9 cellular contexts compared by ENCODE assay signal in genomic region chr4:185128272-185129119, GRCh38. TPM values are rescaled to one million over a fixed set of nuclear protein-coding genes. Genes with fewer than 3 reads are reported as not detected.
DNase-seq lines count a peak whose midpoint lies in the region; ATAC-seq, FAIRE-seq and TF ChIP-seq lines count a peak whose summit lies in the region.
"Had no signal": no experiment of that assay in that cellular context is flagged by ENCODE, and none has a peak within 500 bp of the region (broad histone marks: within the 10 kb centered on the region; RNA-seq: fewer than 3 reads in every experiment).

No MANE protein-coding gene starts in this region.

- SMC1A ChIA-PET in GM12878 (lab: Charles Lee; ENCODE audit: uncharacterized antibody, unreplicated experiment): no interaction called here

- WGBS in GM12878 (ENCODE audit: insufficient coverage, insufficient replicate concordance, low lambda C conversion rate, missing lambda C conversion rate): 13% methylated on average over 71 of the region's 74 CpGs

- H3K9ac ChIP-seq in GM12878 (ENCODE audit: control insufficient read depth, insufficient read depth, low read length): no peak overlapping the region; the same call in 1 of the 2 replicates
- H3K9ac ChIP-seq in skeletal muscle tissue (ENCODE audit: low read depth in 1 of 3, low read length in 3 of 3): peak overlapping the region; percentile 72 to 82 (median 76)

- H4K20me1 ChIP-seq in GM12878 (ENCODE audit: control insufficient read depth, insufficient read depth): no peaks in the 10 kb centered on the region

- peak; percentile 69 for ATAC-seq in GM19035 (IDR thresholded peaks at IDR 0.05; ENCODE audit: unreplicated experiment)
- peak; percentile 82 for ATAC-seq in GM12878
- ATAC-seq in HG02970 (IDR thresholded peaks at IDR 0.05; ENCODE audit: low FRiP score, unreplicated experiment): no peak

- no peaks in the 10 kb centered on the region for H3K4me1 ChIP-seq in GM12878 (ENCODE audit: control insufficient read depth, insufficient read depth, low read length)
- peaks cover 9 to 15% (median 13%) of the 10 kb centered on the region in 3 donors for H3K4me1 ChIP-seq in skeletal muscle tissue (ENCODE audit: control insufficient read depth in 3 of 3, insufficient read depth in 3 of 3, low read length in 3 of 3)

- TF ChIP-seq RAD21 in GM12878 (IDR thresholded peaks at IDR 0.05; ENCODE audit: insufficient read depth, low read depth, low read length): no peak

- no peak overlapping the region for H3K27ac ChIP-seq in GM12878 (ENCODE audit: control insufficient read depth, insufficient read depth)
- peak overlapping the region; percentile 70 for H3K27ac ChIP-seq in skeletal muscle tissue (ENCODE audit: low read depth, low read length)

- no peak for TF ChIP-seq POLR2A in GM12878 (IDR thresholded peaks at IDR 0.05; ENCODE audit: low read depth, low read length)

- POLR2A ChIA-PET in GM12878 (lab: Charles Lee): interaction anchor here (0.5 kb wide), 1 partner anchor 175 kb away, joined by 3 read pairs; no protein-coding TSS in a partner anchor

- H3K9me3 ChIP-seq in GM12878 (replicated peaks; ENCODE audit: control insufficient read depth, insufficient read depth, low read length) (no peaks in the 10 kb centered on the region; the same call in 1 of the 3 replicates), iPS-18c (ENCODE audit: control insufficient read depth, insufficient read depth, low read length) (peaks cover 2% of the 10 kb centered on the region), skeletal muscle tissue (ENCODE audit: control insufficient read depth in 3 of 3, low read length in 3 of 3) (no peaks in the 10 kb centered on the region)

- H3K4me2 ChIP-seq in GM12878 (ENCODE audit: control insufficient read depth, insufficient read depth): peak overlapping the region; percentile 82

- H3K27me3 ChIP-seq in GM12878 (replicated peaks in 1 of 2; ENCODE audit: control insufficient read depth in 2 of 2, insufficient read depth in 2 of 2, low read length in 1 of 2) (peaks cover 0 to 8% of the 10 kb centered on the region in 2 experiments; a peak in 2 of 4 replicates), skeletal muscle tissue (ENCODE audit: control insufficient read depth in 3 of 3, insufficient read depth in 3 of 3, low read length in 3 of 3) (no peaks in the 10 kb centered on the region)

- no peak for TF ChIP-seq EP300 in GM12878 (IDR thresholded peaks at IDR 0.05; ENCODE audit: borderline replicate concordance in 1 of 2, control insufficient read depth in 1 of 2, low read depth in 2 of 2, low read length in 2 of 2)

- H3K79me2 ChIP-seq in GM12878 (ENCODE audit: control insufficient read depth, insufficient read depth, low read length): no peaks in the 10 kb centered on the region

- FAIRE-seq in GM12878 (lab: Jason Lieb, UNC): peak; percentile 57
- FAIRE-seq: colon had no signal

- H3K4me3 ChIP-seq in AG09309 (ENCODE audit: control insufficient read depth, low read depth, low read length) (peak overlapping the region; percentile 58), GM12878 (peak overlapping the region; percentile 60), iPS-18c (ENCODE audit: insufficient read depth, low read depth, low read length) (peak overlapping the region; percentile 68), skeletal muscle tissue (ENCODE audit: low read length in 3 of 3) (peak overlapping the region; percentile 74 to 87 (median 82))

- CTCF ChIA-PET in GM12878 (lab: Yijun Ruan, JAX): interaction anchor here (1.3 to 1.5 kb wide), 2 partner anchors 46 to 55 kb away, joined by 3 read pairs; no protein-coding TSS in a partner anchor

- H3K36me3 ChIP-seq in GM12878 (ENCODE audit: control insufficient read depth in 2 of 2, insufficient read depth in 2 of 2, low read length in 1 of 2): no peaks in the 10 kb centered on the region
- H3K36me3 ChIP-seq in skeletal muscle tissue (ENCODE audit: control insufficient read depth in 3 of 3, insufficient read depth in 3 of 3, low read length in 3 of 3): no peaks in the 10 kb centered on the region

- RAD21 ChIA-PET in GM12878 (lab: Charles Lee; ENCODE audit: unreplicated experiment): no interaction called here

- H2AFZ ChIP-seq in GM12878 (ENCODE audit: control insufficient read depth, low read depth, low read length): peak overlapping the region; percentile 33

- BruUV-seq in GM12878 (replicated peaks; lab: Mats Ljungman, UMichigan): no TSS peak

- TF ChIP-seq CTCF in AG09309 (IDR thresholded peaks at IDR 0.05; ENCODE audit: control insufficient read depth, insufficient read depth, low read depth, low read length, missing control alignments): no peak
- peak in 1 of 3 experiments; percentile 17; a peak in 1 of 6 replicates for TF ChIP-seq CTCF in GM12878 (IDR thresholded peaks at IDR 0.05 in 2 of 3, conservative IDR thresholded peaks at IDR 0.05 in 1 of 3; ENCODE audit: control insufficient read depth in 2 of 3, extremely low read depth in 1 of 3, insufficient read depth in 1 of 3, low read depth in 3 of 3, low read length in 3 of 3)

- intact Hi-C loops in GM12878 (cut with micrococcal nuclease; ENCODE audit: unreplicated experiment): no loop called here

- in situ Hi-C loops in GM12878 (cut with MboI): no loop called here

- DNase-seq in AG09309 (ENCODE audit: low read depth) (no peak), NCI-H526 treated with DMSO at 0.1 percent for 48 hours (lab: John Stamatoyannopoulos, UW) (peak; percentile 21), GM12878 (ENCODE audit: low read depth, low spot score) (no peak), NCI-H128 (lab: John Stamatoyannopoulos, UW; ENCODE audit: unreplicated experiment) (no peak)

TF ChIP-seq in GM12878, 131 proteins besides CTCF, POLR2A, EP300 and RAD21:
- TF ChIP-seq YY1 (IDR thresholded peaks at IDR 0.05; ENCODE audit: low read depth, low read length): no peak
- no peak for TF ChIP-seq ZNF687 (IDR thresholded peaks at IDR 0.05)
- TF ChIP-seq SUZ12 (IDR thresholded peaks at IDR 0.05; ENCODE audit: unreplicated experiment): peak; percentile 31
- no peak for TF ChIP-seq EED (IDR thresholded peaks at IDR 0.05; ENCODE audit: low read depth)
- peak; percentile 31; the same call in 1 of the 2 replicates for TF ChIP-seq IKZF1 (conservative IDR thresholded peaks at IDR 0.05)
TF ChIP-seq in GM12878: peak in this region for 2.

RNA-seq across cellular contexts. Expression of gene SLC25A4, which starts 14.6 kb away (rescaled TPM):
- 4.9 and 5.2 TPM in 2 replicates for total RNA-seq in GM12878 (2013; cell fraction: nucleolus; rRNA removed)
- total RNA-seq in GM12878 (2014; rRNA removed): 41.5 and 42.9 TPM in 2 replicates
- total RNA-seq in GM12878 (2014; rRNA removed; fragmentation: Illumina TruSeq; extraction: Trizol): 21.3 and 21.4 TPM in 2 replicates
- total RNA-seq in GM12878 (2021): 45.0 and 45.4 TPM in 2 replicates
- polyA plus RNA-seq in GM12878 (2011; ENCODE audit: low read depth): 14.8 TPM
- 12.0 and 12.6 TPM in 2 replicates for polyA plus RNA-seq in GM12878 (2011; rRNA removed)
- polyA plus RNA-seq in GM12878 (2011; cell fraction: cytosol; rRNA removed): 11.1 and 11.7 TPM in 2 replicates
- 15.6 and 17.0 TPM in 2 replicates for polyA plus RNA-seq in GM12878 (2011; cell fraction: nucleus; rRNA removed)
- polyA plus RNA-seq in GM12878 (2012): 33.2 and 35.0 TPM in 2 replicates
- 14.7 and 21.0 TPM in 2 replicates for polyA plus RNA-seq in GM12878 (2014; fragmentation: Illumina TruSeq; extraction: Trizol)
- polyA plus RNA-seq in GM12878 (2014; fragmentation: Nextera tagmentation; extraction: Ambion mirVana): 10 to 100 TPM; 17.4 to 35.9 TPM
- 40.5 and 40.9 TPM in 2 replicates for polyA plus RNA-seq in GM12878 (2014; rRNA removed)
- polyA plus RNA-seq in GM12878 (2016; fragmentation: Nextera tagmentation; extraction: Ambion mirVana): 100 to 1,000 TPM; 156 to 161 TPM
- 5.4 and 7.6 TPM in 2 replicates for polyA minus RNA-seq in GM12878 (2011; rRNA and poly(A)+ RNA removed)
- polyA minus RNA-seq in GM12878 (2011; cell fraction: cytosol; rRNA and poly(A)+ RNA removed): 3.1 and 4.1 TPM in 2 replicates
- polyA minus RNA-seq in GM12878 (2011; cell fraction: nucleus; rRNA and poly(A)+ RNA removed): 4.8 and 7.9 TPM in 2 replicates
- total RNA-seq in skeletal muscle tissue: 39.1 TPM
